1 cellular context compared by ENCODE assay signal in the genomic region with DNA sequence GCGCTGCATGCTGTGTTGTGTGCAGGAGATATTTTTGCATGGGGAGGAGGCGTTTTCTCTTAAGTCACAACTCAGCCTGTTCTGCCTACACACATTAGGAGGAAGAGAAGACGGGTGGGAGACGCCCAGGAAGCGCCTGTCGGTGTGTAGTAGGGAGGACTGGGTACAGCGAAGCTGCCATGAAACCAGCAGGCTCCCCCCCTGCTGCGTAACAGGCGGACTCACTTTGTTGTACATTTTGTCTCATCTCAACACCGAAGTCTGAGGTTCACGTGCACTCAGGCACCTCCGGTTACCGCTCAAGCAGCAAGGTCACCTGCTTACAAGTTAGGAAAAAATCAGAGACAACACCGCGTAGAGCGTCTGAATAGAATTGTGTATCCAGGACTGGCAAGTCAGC.
TF ChIP-seq lines count a peak whose summit lies in the region.

No MANE protein-coding gene starts in this region.

TF ChIP-seq in H1, 55 proteins besides CTCF, POLR2A, EP300 and RAD21:
- no peak for TF ChIP-seq ASH2L (IDR thresholded peaks at IDR 0.05; ENCODE audit: low read length)
- TF ChIP-seq, protein P1, sequence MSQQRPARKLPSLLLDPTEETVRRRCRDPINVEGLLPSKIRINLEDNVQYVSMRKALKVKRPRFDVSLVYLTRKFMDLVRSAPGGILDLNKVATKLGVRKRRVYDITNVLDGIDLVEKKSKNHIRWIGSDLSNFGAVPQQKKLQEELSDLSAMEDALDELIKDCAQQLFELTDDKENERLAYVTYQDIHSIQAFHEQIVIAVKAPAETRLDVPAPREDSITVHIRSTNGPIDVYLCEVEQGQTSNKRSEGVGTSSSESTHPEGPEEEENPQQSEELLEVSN (IDR thresholded peaks at IDR 0.05), result peak; percentile 49; the same call in 1 of the 2 replicates
- TF ChIP-seq TAF7 (optimal IDR thresholded peaks at IDR 0.05; ENCODE audit: borderline replicate concordance, low read depth, low read length), result no peak
